In genomic region chr3:24263069-24263668, GRCh38 we compare ENCODE assay signal across 15 cellular contexts.
DNase-seq lines count a peak whose midpoint lies in the region; ATAC-seq, FAIRE-seq and TF ChIP-seq lines count a peak whose summit lies in the region.
"Had no signal": no experiment of that assay in that cellular context is flagged by ENCODE, and none has a peak within 500 bp of the region (broad histone marks: within the 10 kb centered on the region; RNA-seq: fewer than 3 reads in every experiment).

No MANE protein-coding gene starts in this region.

- H3K4me1 Mint-ChIP-seq in immature natural killer cell = no peaks in the 10 kb centered on the region
- H3K4me1 Mint-ChIP-seq: B cell; CD4-positive, alpha-beta memory T cell had no signal

- peaks cover 0 to 2% (median 2%) of the 10 kb centered on the region in 3 donors for H3K27me3 Mint-ChIP-seq in immature natural killer cell (ENCODE audit: low read depth in 3 of 3)

- H3K9me3 ChIP-seq in left ventricle myocardium inferior (replicated peaks) = no peaks in the 10 kb centered on the region

- peak; percentile 35 for FAIRE-seq in D721Med (lab: Jason Lieb, UNC)
- FAIRE-seq: H1 had no signal

- no peak overlapping the region for H3K4me3 ChIP-seq in choroid plexus epithelial cell (ENCODE audit: low read depth, low read length)
- no peak overlapping the region for H3K4me3 ChIP-seq in left ventricle myocardium inferior

- no peaks in the 10 kb centered on the region for H3K9me3 Mint-ChIP-seq in immature natural killer cell

- H3K27ac ChIP-seq in left ventricle myocardium inferior (replicated peaks) = no peak overlapping the region

- intact Hi-C loops in left ventricle myocardium inferior (cut with micrococcal nuclease) = loop anchor here (10.0 kb wide), 1 partner anchor 232 kb away; the partner anchor contains the start of gene THRB

- H3K27ac Mint-ChIP-seq in immature natural killer cell = no peak overlapping the region
- H3K27ac Mint-ChIP-seq: B cell; CD4-positive, alpha-beta memory T cell had no signal

- no peaks in the 10 kb centered on the region for H3K36me3 Mint-ChIP-seq in immature natural killer cell
- H3K36me3 Mint-ChIP-seq: CD4-positive, alpha-beta memory T cell had no signal

- no peak for ATAC-seq in HG02642 (IDR thresholded peaks at IDR 0.05; ENCODE audit: poor library complexity, unreplicated experiment)

- DNase-seq in COR-L47 (lab: John Stamatoyannopoulos, UW) (peak; percentile 15), D721Med (ENCODE audit: insufficient read length, low spot score) (no peak), NCI-H69 (lab: John Stamatoyannopoulos, UW) (peak; percentile 67), choroid plexus epithelial cell (ENCODE audit: low read depth) (peak; percentile 30), immature natural killer cell (no peak), left ventricle myocardium inferior (no peak)
- DNase-seq: CD4-positive, alpha-beta memory T cell; IMR-90; NCI-H1694; NCI-H226; NCI-H774; SIG-M5 had no signal

- TF ChIP-seq CTCF in D721Med (IDR thresholded peaks at IDR 0.05; ENCODE audit: insufficient read depth, missing control alignments) = no peak
- TF ChIP-seq CTCF in choroid plexus epithelial cell (conservative IDR thresholded peaks at IDR 0.05; ENCODE audit: low read depth, low read length) = no peak
- TF ChIP-seq CTCF in left ventricle myocardium inferior (IDR thresholded peaks at IDR 0.05; ENCODE audit: borderline replicate concordance) = no peak

- no peaks in the 10 kb centered on the region for H3K27me3 ChIP-seq in left ventricle myocardium inferior (ENCODE audit: low read depth)

- H3K4me3 Mint-ChIP-seq in immature natural killer cell = no peak overlapping the region
- H3K4me3 Mint-ChIP-seq: B cell; CD4-positive, alpha-beta memory T cell had no signal

- peaks cover 32% of the 10 kb centered on the region for H3K4me1 ChIP-seq in left ventricle myocardium inferior

- no peaks in the 10 kb centered on the region for H3K36me3 ChIP-seq in left ventricle myocardium inferior

Comparison
In these comparisons a context has a peak if more than half of its experiments do, and no peak if none do; other contexts are left out.
1. DNase-seq: peak in COR-L47 (single experiment), NCI-H69 (single experiment) and choroid plexus epithelial cell (single experiment); none in D721Med (single experiment), immature natural killer cell (0 of 3) and left ventricle myocardium inferior (single experiment).